19 cellular contexts compared by ENCODE assay signal in genomic region chr6:87182940-87183339, GRCh38. TPM values are rescaled to one million over a fixed set of nuclear protein-coding genes. Genes with fewer than 3 reads are reported as not detected.
A peak's percentile ranks its signal among the peaks of the same experiment; 100 is the strongest.
DNase-seq lines count a peak whose midpoint lies in the region; ATAC-seq and TF ChIP-seq lines count a peak whose summit lies in the region.
"Had no signal": no experiment of that assay in that cellular context is flagged by ENCODE, and none has a peak within 500 bp of the region (broad histone marks: within the 10 kb centered on the region; RNA-seq: fewer than 3 reads in every experiment).

No MANE protein-coding gene starts in this region.

- ATAC-seq in activated naive CD4-positive, alpha-beta T cell treated with anti-CD3 and anti-CD28 coated beads, Interleukin-2, amount 50 U/mL, for 72 hours: peak; percentile 52 to 80
- ATAC-seq in HG02623 (IDR thresholded peaks at IDR 0.05; ENCODE audit: unreplicated experiment): peak; percentile 17
- ATAC-seq in activated naive CD8-positive, alpha-beta T cell treated with anti-CD3 and anti-CD28 coated beads, Interleukin-2, amount 50 U/mL, for 24 hours: peak; percentile 26
- ATAC-seq in GM18498 (IDR thresholded peaks at IDR 0.05; ENCODE audit: unreplicated experiment): no peak
- ATAC-seq: heart left ventricle, left lobe of liver had no signal

- no peak for TF ChIP-seq CTCF in testis (IDR thresholded peaks at IDR 0.05)

- peak overlapping the region; percentile 80 to 98 for H3K27ac Mint-ChIP-seq in activated naive CD4-positive, alpha-beta T cell treated with anti-CD3 and anti-CD28 coated beads, Interleukin-2, amount 50 U/mL, for 72 hours
- peak overlapping the region; percentile 89 for H3K27ac Mint-ChIP-seq in activated naive CD8-positive, alpha-beta T cell treated with anti-CD3 and anti-CD28 coated beads, Interleukin-2, amount 50 U/mL, for 24 hours

- H3K27me3 Mint-ChIP-seq in activated naive CD8-positive, alpha-beta T cell treated with anti-CD3 and anti-CD28 coated beads, Interleukin-2, amount 50 U/mL, for 24 hours: no peaks in the 10 kb centered on the region
- H3K27me3 Mint-ChIP-seq: CD8-positive, alpha-beta memory T cell had no signal

- H3K4me3 ChIP-seq in testis: no peak overlapping the region
- H3K4me3 ChIP-seq: heart left ventricle, stomach, upper lobe of left lung had no signal

- no peaks in the 10 kb centered on the region for H3K36me3 ChIP-seq in testis (ENCODE audit: low read depth, missing control alignments)

- H3K4me1 ChIP-seq in testis: peaks cover 7% of the 10 kb centered on the region

- H3K27me3 ChIP-seq in testis: no peaks in the 10 kb centered on the region
- H3K27me3 ChIP-seq: heart left ventricle, stomach, upper lobe of left lung had no signal

- H3K4me1 Mint-ChIP-seq in activated naive CD8-positive, alpha-beta T cell treated with anti-CD3 and anti-CD28 coated beads, Interleukin-2, amount 50 U/mL, for 24 hours: peaks cover 78% of the 10 kb centered on the region

- 86 to 94% methylated on average over 1 of the region's 1 CpG for WGBS in testis, 2 donors

- no peak for TF ChIP-seq POLR2A in testis (IDR thresholded peaks at IDR 0.05)

- no peak for DNase-seq in activated naive CD4-positive, alpha-beta T cell treated with anti-CD3 and anti-CD28 coated beads, Interleukin-2, amount 50 U/mL, for 72 hours (ENCODE audit: low spot score in 2 of 2)
- DNase-seq in activated naive CD4-positive, alpha-beta T cell treated with anti-CD3 and anti-CD28 coated beads, Interleukin-2, amount 50 U/mL, for 16 hours: no peak
- no peak for DNase-seq in activated naive CD8-positive, alpha-beta T cell treated with anti-CD3 and anti-CD28 coated beads, Interleukin-2, amount 50 U/mL, for 24 hours
- no peak for DNase-seq in testis
- DNase-seq in mesenteric fat pad (ENCODE audit: low spot score): no peak
- DNase-seq in activated effector memory CD4-positive, alpha-beta T cell treated with Interleukin-2 at 50 U/mL for 16 hours: no peak
- DNase-seq: amniotic stem cell; CD8-positive, alpha-beta memory T cell; dermis blood vessel endothelial cell; GDM1; heart left ventricle; NCI-H1694 treated with DMSO at 0.1 percent for 48 hours; NCI-H526 treated with DMSO at 0.1 percent for 48 hours; stomach; upper lobe of left lung had no signal

- peak overlapping the region; percentile 58 for H3K4me3 Mint-ChIP-seq in activated naive CD8-positive, alpha-beta T cell treated with anti-CD3 and anti-CD28 coated beads, Interleukin-2, amount 50 U/mL, for 24 hours

- H3K9me3 ChIP-seq in testis: no peaks in the 10 kb centered on the region
- H3K9me3 ChIP-seq: heart left ventricle, stomach, upper lobe of left lung had no signal

- peaks cover 0 to 44% of the 10 kb centered on the region in 2 donors for H3K36me3 Mint-ChIP-seq in activated naive CD4-positive, alpha-beta T cell treated with anti-CD3 and anti-CD28 coated beads, Interleukin-2, amount 50 U/mL, for 72 hours
- peaks cover 45% of the 10 kb centered on the region for H3K36me3 Mint-ChIP-seq in activated naive CD8-positive, alpha-beta T cell treated with anti-CD3 and anti-CD28 coated beads, Interleukin-2, amount 50 U/mL, for 24 hours (ENCODE audit: low read depth)

- H3K9me3 Mint-ChIP-seq in activated naive CD4-positive, alpha-beta T cell treated with anti-CD3 and anti-CD28 coated beads, Interleukin-2, amount 50 U/mL, for 72 hours: no peaks in the 10 kb centered on the region
- H3K9me3 Mint-ChIP-seq in activated naive CD8-positive, alpha-beta T cell treated with anti-CD3 and anti-CD28 coated beads, Interleukin-2, amount 50 U/mL, for 24 hours: no peaks in the 10 kb centered on the region
- H3K9me3 Mint-ChIP-seq: CD8-positive, alpha-beta memory T cell had no signal

- intact Hi-C loops in testis (cut with DNase I; ENCODE audit: low total_unique reads): no loop called here

- no peak overlapping the region for H3K27ac ChIP-seq in testis
- H3K27ac ChIP-seq: heart left ventricle, KMS-11, stomach, upper lobe of left lung had no signal

RNA-seq across cellular contexts. Expression of gene ZNF292, which starts 27.6 kb away (rescaled TPM):
- total RNA-seq in activated naive CD4-positive, alpha-beta T cell treated with anti-CD3 and anti-CD28 coated beads, Interleukin-2, amount 50 U/mL, for 72 hours: 10 to 100 TPM; 57.0 to 100.0 TPM
- total RNA-seq in testis (10 to 100 TPM; 53.2 to 58.8 TPM), mesenteric fat pad (30.4 TPM)
- 3.6 TPM for polyA plus RNA-seq in testis (ENCODE audit: insufficient read depth, low read depth, low replicate concordance)
